10 cellular contexts compared by ENCODE assay signal in the genomic region with DNA sequence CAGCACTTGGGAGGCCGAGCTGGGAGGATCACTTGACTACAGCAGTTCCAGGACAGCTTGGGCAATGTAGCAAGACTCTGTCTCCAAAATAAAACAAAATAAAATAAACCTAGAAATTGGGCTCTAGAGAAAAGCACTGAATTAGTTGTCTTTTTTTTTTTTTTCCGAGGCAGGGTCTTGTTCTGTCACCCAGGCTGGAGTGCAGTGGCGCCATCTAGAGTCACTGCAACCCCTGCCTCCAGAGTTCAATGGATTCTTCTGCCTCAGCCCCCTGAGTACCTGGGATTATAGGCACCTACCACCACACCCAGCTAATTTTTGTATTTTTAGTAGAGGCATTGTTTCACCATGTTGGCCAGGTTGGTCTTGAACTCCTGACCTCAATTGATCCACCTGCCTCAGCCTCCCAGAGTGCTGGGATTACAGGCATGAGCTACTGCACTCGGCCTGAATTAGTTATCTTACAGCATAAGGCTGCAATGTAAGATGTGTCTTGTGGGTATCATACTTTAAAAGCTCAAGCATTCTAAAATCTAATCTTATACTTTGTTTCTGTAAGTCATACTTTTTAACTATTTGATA. TPM values are rescaled to one million over a fixed set of nuclear protein-coding genes. Genes with fewer than 3 reads are reported as not detected.
DNase-seq lines count a peak whose midpoint lies in the region; ATAC-seq, FAIRE-seq and TF ChIP-seq lines count a peak whose summit lies in the region.
"Had no signal": no experiment of that assay in that cellular context is flagged by ENCODE, and none has a peak within 500 bp of the region (broad histone marks: within the 10 kb centered on the region; RNA-seq: fewer than 3 reads in every experiment).

No MANE protein-coding gene starts in this region.

- H3K4me1 Mint-ChIP-seq in glutamatergic neuron (ENCODE audit: low read depth, unreplicated experiment): no peaks in the 10 kb centered on the region

- TF ChIP-seq CTCF in D721Med (IDR thresholded peaks at IDR 0.05; ENCODE audit: insufficient read depth, missing control alignments) (peak; percentile 48), LNCAP (IDR thresholded peaks at IDR 0.05) (peak; percentile 82), glutamatergic neuron (IDR thresholded peaks at IDR 0.05; ENCODE audit: partially characterized antibody, unreplicated experiment) (peak; percentile 39)

- FAIRE-seq in D721Med (lab: Jason Lieb, UNC): no peak

- H3K4me3 Mint-ChIP-seq in glutamatergic neuron (ENCODE audit: unreplicated experiment): no peak overlapping the region
- H3K4me3 Mint-ChIP-seq: IgD-negative memory B cell had no signal

- ATAC-seq in GM19035 (IDR thresholded peaks at IDR 0.05; ENCODE audit: unreplicated experiment) (no peak), HG02870 (IDR thresholded peaks at IDR 0.05; ENCODE audit: unreplicated experiment) (no peak)
- ATAC-seq: left colon had no signal

- H3K27me3 Mint-ChIP-seq in glutamatergic neuron (ENCODE audit: unreplicated experiment): no peaks in the 10 kb centered on the region

- no peaks in the 10 kb centered on the region for H3K36me3 Mint-ChIP-seq in glutamatergic neuron (ENCODE audit: unreplicated experiment)
- H3K36me3 Mint-ChIP-seq: IgD-negative memory B cell had no signal

- DNase-seq in D721Med (ENCODE audit: insufficient read length, low spot score) (no peak), activated T-cell treated with anti-CD3 and anti-CD28 coated beads for 48 hours (ENCODE audit: low read depth) (peak; percentile 30), glutamatergic neuron (peak; percentile 60), LoVo (ENCODE audit: low spot score) (no peak)
- DNase-seq in stimulated activated CD4-positive, alpha-beta T cell treated with anti-CD3 and anti-CD28 coated beads, Interleukin-4, amount 100 ng/mL, for 24 hours: peak; percentile 52

- H3K9me3 Mint-ChIP-seq in glutamatergic neuron (ENCODE audit: unreplicated experiment): peaks cover 2% of the 10 kb centered on the region
- H3K9me3 Mint-ChIP-seq: IgD-negative memory B cell had no signal

- no peak overlapping the region for H3K27ac Mint-ChIP-seq in glutamatergic neuron (ENCODE audit: unreplicated experiment)
- H3K27ac Mint-ChIP-seq: IgD-negative memory B cell had no signal

RNA-seq across cellular contexts. Expression of gene MEIG1, which starts 12.8 kb away (rescaled TPM):
- total RNA-seq in glutamatergic neuron (ENCODE audit: unreplicated experiment): not detected
- total RNA-seq: left colon had no signal

RNA-seq across cellular contexts. Expression of gene DCLRE1C, which starts 18.1 kb away (rescaled TPM):
- 8.5 TPM for total RNA-seq in glutamatergic neuron (ENCODE audit: unreplicated experiment)

Comparison
In these comparisons a context has a peak if more than half of its experiments do, and no peak if none do; other contexts are left out.
1. DNase-seq: peak in activated T-cell treated with anti-CD3 and anti-CD28 coated beads for 48 hours (single experiment), glutamatergic neuron (single experiment) and stimulated activated CD4-positive, alpha-beta T cell treated with anti-CD3 and anti-CD28 coated beads, Interleukin-4, amount 100 ng/mL, for 24 hours (single experiment); none in D721Med (single experiment) and LoVo (single experiment).
2. Peak in every context shown above with its lines, with median percentiles within 50 percentile points of each other: CTCF ChIP-seq.